ENCODE assay signal across 8 cellular contexts in genomic region chr22:46074771-46075551, GRCh38.
A peak's percentile ranks its signal among the peaks of the same experiment; 100 is the strongest.
DNase-seq lines count a peak whose midpoint lies in the region; ATAC-seq and TF ChIP-seq lines count a peak whose summit lies in the region.

No MANE protein-coding gene starts in this region.

- no peaks in the 10 kb centered on the region for H3K9me3 ChIP-seq in ascending aorta
- no peaks in the 10 kb centered on the region for H3K9me3 ChIP-seq in thyroid gland
- no peaks in the 10 kb centered on the region for H3K9me3 ChIP-seq in effector memory CD4-positive, alpha-beta T cell (ENCODE audit: control insufficient read depth, low read length)

- H3K4me1 ChIP-seq in ascending aorta: peaks cover 15 to 44% of the 10 kb centered on the region in 2 donors
- peaks cover 31 to 67% of the 10 kb centered on the region in 2 donors for H3K4me1 ChIP-seq in thyroid gland
- H3K4me1 ChIP-seq in effector memory CD4-positive, alpha-beta T cell (ENCODE audit: control insufficient read depth, insufficient read depth, low read length, poor library complexity, severe bottlenecking): peaks cover 9% of the 10 kb centered on the region

- peaks cover 20% of the 10 kb centered on the region for H3K36me3 Mint-ChIP-seq in activated CD4-positive, alpha-beta T cell treated with anti-CD3 and anti-CD28 coated beads, Interleukin-2, amount 10 ng/mL, durations not matched to agents 7 days and 5 days (ENCODE audit: low read depth)

- ATAC-seq in GM18867 (IDR thresholded peaks at IDR 0.05; ENCODE audit: unreplicated experiment): no peak

- H3K36me3 ChIP-seq in ascending aorta (no peaks in the 10 kb centered on the region), thyroid gland (peaks cover 0 to 4% of the 10 kb centered on the region in 2 donors)
- no peaks in the 10 kb centered on the region for H3K36me3 ChIP-seq in effector memory CD4-positive, alpha-beta T cell (ENCODE audit: control insufficient read depth, insufficient read depth, low read length)

- DNase-seq in activated CD4-positive, alpha-beta T cell treated with anti-CD3 and anti-CD28 coated beads, Interleukin-2, amount 10 ng/mL, durations not matched to agents 7 days and 5 days: peak; percentile 21
- no peak for DNase-seq in activated CD4-positive, alpha-beta T cell treated with anti-CD3 and anti-CD28 coated beads, Interleukin-2, amount 50 U/mL, for 48 hours
- DNase-seq in ascending aorta (ENCODE audit: low spot score in 2 of 2) (peak; percentile 5 to 61), inferior parietal cortex (ENCODE audit: extremely low spot score) (peak; percentile 24), thyroid gland (peak in 1 of 2 donors; percentile 3), AG08396 (ENCODE audit: low spot score) (no peak)
- no peak for DNase-seq in effector memory CD4-positive, alpha-beta T cell

- peak overlapping the region; percentile 96 to 100 for H3K27ac ChIP-seq in ascending aorta
- peak overlapping the region; percentile 95 to 97 (median 97) for H3K27ac ChIP-seq in thyroid gland
- H3K27ac ChIP-seq in effector memory CD4-positive, alpha-beta T cell (ENCODE audit: insufficient read depth, low read length, poor library complexity, severe bottlenecking): no peak overlapping the region

- no peaks in the 10 kb centered on the region for H3K27me3 ChIP-seq in ascending aorta
- H3K27me3 ChIP-seq in thyroid gland: no peaks in the 10 kb centered on the region
- no peaks in the 10 kb centered on the region for H3K27me3 ChIP-seq in effector memory CD4-positive, alpha-beta T cell (replicated peaks; ENCODE audit: control insufficient read depth, insufficient read depth, low read length, poor library complexity, severe bottlenecking)

- CTCF ChIA-PET in activated CD4-positive, alpha-beta T cell treated with anti-CD3 and anti-CD28 coated beads, Interleukin-2, amount 10 ng/mL, durations not matched to agents 7 days and 5 days (lab: Charles Lee): interaction anchor here (1.0 to 2.1 kb wide), 2 partner anchors 42 to 63 kb away, joined by 3 to 5 read pairs; no protein-coding TSS in a partner anchor

- POLR2A ChIA-PET in activated CD4-positive, alpha-beta T cell treated with anti-CD3 and anti-CD28 coated beads, Interleukin-2, amount 10 ng/mL, durations not matched to agents 7 days and 5 days (lab: Charles Lee): no interaction called here

- H3K27ac Mint-ChIP-seq in activated CD4-positive, alpha-beta T cell treated with anti-CD3 and anti-CD28 coated beads, Interleukin-2, amount 10 ng/mL, durations not matched to agents 7 days and 5 days: peak overlapping the region; percentile 85

- H3K27me3 Mint-ChIP-seq in activated CD4-positive, alpha-beta T cell treated with anti-CD3 and anti-CD28 coated beads, Interleukin-2, amount 10 ng/mL, durations not matched to agents 7 days and 5 days: no peaks in the 10 kb centered on the region

- 44 to 63% methylated on average over 11 to 19 of the region's 19 CpGs for WGBS in thyroid gland, 2 donors

- H3K9me3 Mint-ChIP-seq in activated CD4-positive, alpha-beta T cell treated with anti-CD3 and anti-CD28 coated beads, Interleukin-2, amount 10 ng/mL, durations not matched to agents 7 days and 5 days: no peaks in the 10 kb centered on the region

- TF ChIP-seq CTCF in ascending aorta (IDR thresholded peaks at IDR 0.05) (no peak), thyroid gland (IDR thresholded peaks at IDR 0.05) (no peak)

- peaks cover 43% of the 10 kb centered on the region for H3K4me1 Mint-ChIP-seq in activated CD4-positive, alpha-beta T cell treated with anti-CD3 and anti-CD28 coated beads, Interleukin-2, amount 10 ng/mL, durations not matched to agents 7 days and 5 days

- peak overlapping the region; percentile 78 for H3K4me3 Mint-ChIP-seq in activated CD4-positive, alpha-beta T cell treated with anti-CD3 and anti-CD28 coated beads, Interleukin-2, amount 10 ng/mL, durations not matched to agents 7 days and 5 days

- intact Hi-C loops in ascending aorta (cut with DNase I) (loop anchor here (5.0 kb wide), 2 partner anchors 32 to 63 kb away; no protein-coding TSS in a partner anchor), thyroid gland (cut with DNase I) (loop anchor here (5.0 kb wide), 1 partner anchor 68 kb away; no protein-coding TSS in a partner anchor)

- no peak for TF ChIP-seq POLR2A in thyroid gland (IDR thresholded peaks at IDR 0.05)

- H3K4me3 ChIP-seq in ascending aorta: peak overlapping the region; percentile 80 to 89
- peak overlapping the region in 2 of 3 donors; percentile 81 to 83 for H3K4me3 ChIP-seq in thyroid gland (replicated peaks in 1 of 3)
- H3K4me3 ChIP-seq in effector memory CD4-positive, alpha-beta T cell (ENCODE audit: insufficient read depth, low read depth, low read length, poor library complexity, severe bottlenecking): no peak overlapping the region

Comparison
In these comparisons a context has a peak if more than half of its experiments do, and no peak if none do; other contexts are left out.
1. DNase-seq: peak in activated CD4-positive, alpha-beta T cell treated with anti-CD3 and anti-CD28 coated beads, Interleukin-2, amount 10 ng/mL, durations not matched to agents 7 days and 5 days (single experiment), ascending aorta (2 of 2) and inferior parietal cortex (single experiment); none in activated CD4-positive, alpha-beta T cell treated with anti-CD3 and anti-CD28 coated beads, Interleukin-2, amount 50 U/mL, for 48 hours (0 of 2), AG08396 (single experiment) and effector memory CD4-positive, alpha-beta T cell (0 of 3).